10 cellular contexts compared by ENCODE assay signal in the genomic region with DNA sequence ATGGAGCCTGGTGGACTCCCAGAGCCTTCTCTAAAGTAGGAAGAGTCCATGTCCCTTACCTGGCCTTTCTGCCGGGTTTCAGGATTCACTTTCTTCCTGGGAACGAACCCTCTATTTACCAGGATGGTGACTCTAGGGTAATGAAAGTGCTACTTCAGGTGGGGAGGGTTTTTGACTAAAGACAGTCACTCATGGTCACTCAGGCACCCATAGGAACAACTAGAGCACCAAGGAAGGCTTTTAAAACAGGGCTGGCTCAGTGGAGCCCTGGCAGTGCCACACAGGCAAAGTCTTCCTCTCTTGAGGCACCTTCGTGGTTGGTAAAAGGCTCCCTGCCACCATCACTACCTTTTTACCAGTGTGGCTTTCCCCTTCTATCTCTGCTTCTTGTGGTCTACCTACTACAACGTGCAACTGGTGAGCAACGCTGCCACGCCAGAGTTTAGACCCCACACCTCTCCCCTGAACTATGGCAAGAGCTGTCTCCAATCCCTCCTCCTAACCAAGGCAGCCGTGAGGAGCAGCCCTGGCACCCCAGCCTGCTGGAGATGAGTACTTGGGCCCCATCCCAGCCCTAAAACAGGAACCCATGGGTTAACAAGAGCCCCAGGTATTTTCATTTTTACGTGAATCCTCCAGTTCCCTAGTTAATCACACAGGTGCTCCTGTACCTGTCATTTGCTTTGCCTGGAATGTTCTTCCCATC. TPM values are rescaled to one million over a fixed set of nuclear protein-coding genes. Genes with fewer than 3 reads are reported as not detected.
DNase-seq lines count a peak whose midpoint lies in the region; TF ChIP-seq lines count a peak whose summit lies in the region.
"Had no signal": no experiment of that assay in that cellular context is flagged by ENCODE, and none has a peak within 500 bp of the region (broad histone marks: within the 10 kb centered on the region; RNA-seq: fewer than 3 reads in every experiment).

No MANE protein-coding gene starts in this region.

- peak overlapping the region; percentile 42 for H3K27ac ChIP-seq in cardiac muscle cell
- no peak overlapping the region for H3K27ac ChIP-seq in right atrium auricular region
- H3K27ac ChIP-seq in substantia nigra (ENCODE audit: low read depth, low read length, poor library complexity, severe bottlenecking): no peak overlapping the region
- H3K27ac ChIP-seq: C4-2B, coronary artery, sigmoid colon had no signal

- H3K27ac Mint-ChIP-seq in activated CD4-positive, alpha-beta memory T cell treated with anti-CD3 and anti-CD28 coated beads for 36 hours: peak overlapping the region; percentile 53
- peak overlapping the region; percentile 80 for H3K27ac Mint-ChIP-seq in progenitor cell of endocrine pancreas

- no peaks in the 10 kb centered on the region for H3K27me3 Mint-ChIP-seq in activated CD4-positive, alpha-beta memory T cell treated with anti-CD3 and anti-CD28 coated beads for 36 hours
- H3K27me3 Mint-ChIP-seq in progenitor cell of endocrine pancreas: no peaks in the 10 kb centered on the region

- intact Hi-C loops in activated CD4-positive, alpha-beta memory T cell treated with anti-CD3 and anti-CD28 coated beads for 36 hours (cut with micrococcal nuclease): loop anchor here (10.0 kb wide), 2 partner anchors 52 to 132 kb away; no protein-coding TSS in a partner anchor
- intact Hi-C loops in lower leg skin (cut with DNase I; ENCODE audit: low total_unique reads): no loop called here

- DNase-seq in cardiac muscle cell (ENCODE audit: low read depth in 1 of 2, low spot score in 1 of 2) (no peak), right atrium auricular region (ENCODE audit: low spot score) (no peak), progenitor cell of endocrine pancreas (ENCODE audit: low spot score, unreplicated experiment) (no peak), lower leg skin (ENCODE audit: low spot score in 2 of 2) (no peak), substantia nigra (lab: John Stamatoyannopoulos, UW) (no peak)
- no peak for DNase-seq in activated CD4-positive, alpha-beta memory T cell treated with anti-CD3 and anti-CD28 coated beads for 36 hours
- DNase-seq: sigmoid colon had no signal

- no peaks in the 10 kb centered on the region for H3K27me3 ChIP-seq in cardiac muscle cell
- no peaks in the 10 kb centered on the region for H3K27me3 ChIP-seq in right atrium auricular region
- H3K27me3 ChIP-seq: sigmoid colon had no signal

- H3K36me3 Mint-ChIP-seq in activated CD4-positive, alpha-beta memory T cell treated with anti-CD3 and anti-CD28 coated beads for 36 hours: peaks cover 47% of the 10 kb centered on the region
- H3K36me3 Mint-ChIP-seq in progenitor cell of endocrine pancreas (ENCODE audit: insufficient read depth): peaks cover 27% of the 10 kb centered on the region

- TF ChIP-seq CTCF in cardiac muscle cell (IDR thresholded peaks at IDR 0.05; ENCODE audit: low read depth, low read length): no peak
- TF ChIP-seq CTCF in right atrium auricular region (IDR thresholded peaks at IDR 0.05): no peak
- no peak for TF ChIP-seq CTCF in progenitor cell of endocrine pancreas (IDR thresholded peaks at IDR 0.05; ENCODE audit: unreplicated experiment)
- TF ChIP-seq CTCF in lower leg skin (IDR thresholded peaks at IDR 0.05): no peak

- no peak for TF ChIP-seq POLR2A in lower leg skin (IDR thresholded peaks at IDR 0.05)

- H3K4me1 ChIP-seq in cardiac muscle cell (ENCODE audit: low read depth) (peaks cover 12% of the 10 kb centered on the region), right atrium auricular region (peaks cover 0 to 36% of the 10 kb centered on the region in 2 donors)

- 62 to 67% methylated on average over 8 of the region's 8 CpGs for WGBS in lower leg skin, 2 donors

- H3K4me1 Mint-ChIP-seq in activated CD4-positive, alpha-beta memory T cell treated with anti-CD3 and anti-CD28 coated beads for 36 hours (ENCODE audit: low read depth): peaks cover 48% of the 10 kb centered on the region
- peaks cover 21% of the 10 kb centered on the region for H3K4me1 Mint-ChIP-seq in progenitor cell of endocrine pancreas (ENCODE audit: low read depth)

- POLR2A ChIA-PET in activated CD4-positive, alpha-beta memory T cell treated with anti-CD3 and anti-CD28 coated beads for 36 hours (lab: Charles Lee): interaction anchor here (1.2 to 14.0 kb wide), 2 partner anchors 16 to 63 kb away, joined by 3 to 381 read pairs; no protein-coding TSS in a partner anchor

- H3K4me3 Mint-ChIP-seq in activated CD4-positive, alpha-beta memory T cell treated with anti-CD3 and anti-CD28 coated beads for 36 hours: no peak overlapping the region
- H3K4me3 Mint-ChIP-seq in progenitor cell of endocrine pancreas (ENCODE audit: low read depth): no peak overlapping the region

- H3K36me3 ChIP-seq in cardiac muscle cell: peaks cover 44% of the 10 kb centered on the region
- peaks cover 44% of the 10 kb centered on the region for H3K36me3 ChIP-seq in right atrium auricular region

- H3K4me3 ChIP-seq in cardiac muscle cell: no peak overlapping the region
- no peak overlapping the region for H3K4me3 ChIP-seq in right atrium auricular region
- no peak overlapping the region for H3K4me3 ChIP-seq in lower leg skin (ENCODE audit: low read depth, poor library complexity, severe bottlenecking)
- H3K4me3 ChIP-seq: coronary artery, lung, sigmoid colon had no signal

- H3K9me3 ChIP-seq in cardiac muscle cell (ENCODE audit: low read depth): no peaks in the 10 kb centered on the region
- H3K9me3 ChIP-seq in right atrium auricular region: no peaks in the 10 kb centered on the region
- H3K9me3 ChIP-seq: sigmoid colon had no signal

- no peaks in the 10 kb centered on the region for H3K9me3 Mint-ChIP-seq in activated CD4-positive, alpha-beta memory T cell treated with anti-CD3 and anti-CD28 coated beads for 36 hours
- H3K9me3 Mint-ChIP-seq in progenitor cell of endocrine pancreas (ENCODE audit: low read depth): no peaks in the 10 kb centered on the region

- CTCF ChIA-PET in activated CD4-positive, alpha-beta memory T cell treated with anti-CD3 and anti-CD28 coated beads for 36 hours (lab: Charles Lee): interaction anchor here (0.9 to 8.0 kb wide), 2 partner anchors 20 to 134 kb away, joined by 5 to 76 read pairs; no protein-coding TSS in a partner anchor

RNA-seq across cellular contexts. Expression of a gene that starts 3.5 kb away (rescaled TPM):
- total RNA-seq in cardiac muscle cell (32.9 and 38.6 TPM in 2 replicates), right atrium auricular region (10 to 100 TPM; 41.5 to 58.6 TPM), progenitor cell of endocrine pancreas (36.3 and 42.9 TPM in 2 replicates), lower leg skin (10 to 100 TPM; 20.1 to 54.3 (median 36.3) TPM)
- 88.2 and 88.3 TPM in 2 replicates for polyA plus RNA-seq in cardiac muscle cell
- total RNA-seq in activated CD4-positive, alpha-beta memory T cell treated with anti-CD3 and anti-CD28 coated beads for 36 hours: 10 to 100 TPM; 24.7 to 26.0 TPM

RNA-seq across cellular contexts. Expression of a gene that starts 3.6 kb away (rescaled TPM):
- total RNA-seq in cardiac muscle cell (38.2 and 49.9 TPM in 2 replicates), right atrium auricular region (10 to 100 TPM; 18.1 to 45.9 TPM), progenitor cell of endocrine pancreas (15.8 and 19.8 TPM in 2 replicates), lower leg skin (10 to 100 TPM; 31.2 to 40.7 (median 35.4) TPM)
- 35.1 and 38.3 TPM in 2 replicates for polyA plus RNA-seq in cardiac muscle cell
- total RNA-seq in activated CD4-positive, alpha-beta memory T cell treated with anti-CD3 and anti-CD28 coated beads for 36 hours: 10 to 100 TPM; 12.5 to 15.5 TPM

RNA-seq across cellular contexts. Expression of a gene that starts 4.8 kb away (rescaled TPM):
- total RNA-seq in cardiac muscle cell (2,223 and 2,233 TPM in 2 replicates), right atrium auricular region (1,000 to 10,000 TPM in 1 of 2 donors, 100 to 1,000 TPM in 1; 739 to 1,208 TPM), progenitor cell of endocrine pancreas (2,045 and 2,098 TPM in 2 replicates), lower leg skin (1,000 to 10,000 TPM; 2,005 to 2,991 (median 2,631) TPM)
- 404 and 480 TPM in 2 replicates for polyA plus RNA-seq in cardiac muscle cell
- 1,000 to 10,000 TPM; 3,340 to 3,454 TPM for total RNA-seq in activated CD4-positive, alpha-beta memory T cell treated with anti-CD3 and anti-CD28 coated beads for 36 hours

RNA-seq across cellular contexts. Expression of a gene that starts 4.9 kb away (rescaled TPM):
- total RNA-seq in cardiac muscle cell (101 and 125 TPM in 2 replicates), right atrium auricular region (10 to 100 TPM; 15.1 to 24.6 TPM), progenitor cell of endocrine pancreas (48.4 and 49.2 TPM in 2 replicates), lower leg skin (10 to 100 TPM; 12.3 to 31.1 (median 26.9) TPM)
- 60.6 and 74.9 TPM in 2 replicates for polyA plus RNA-seq in cardiac muscle cell
- 10 to 100 TPM; 20.8 to 20.9 TPM for total RNA-seq in activated CD4-positive, alpha-beta memory T cell treated with anti-CD3 and anti-CD28 coated beads for 36 hours

RNA-seq across cellular contexts. Expression of a gene that starts 16.8 kb away (rescaled TPM):
- total RNA-seq in cardiac muscle cell: 31.8 and 33.6 TPM in 2 replicates
- 25.7 and 26.9 TPM in 2 replicates for polyA plus RNA-seq in cardiac muscle cell
- 10 to 100 TPM in 1 of 2 donors, 1 to 10 TPM in 1; 8.2 to 13.6 TPM for total RNA-seq in right atrium auricular region
- total RNA-seq in activated CD4-positive, alpha-beta memory T cell treated with anti-CD3 and anti-CD28 coated beads for 36 hours: 10 to 100 TPM; 16.9 to 18.2 TPM
- total RNA-seq in progenitor cell of endocrine pancreas: 21.3 and 23.1 TPM in 2 replicates
- total RNA-seq in lower leg skin: 10 to 100 TPM; 21.7 to 37.4 (median 27.4) TPM
